Comparison of ENCODE assay signal across 30 cellular contexts in genomic region chr9:80074439-80074838, GRCh38.
DNase-seq lines count a peak whose midpoint lies in the region; ATAC-seq, FAIRE-seq and TF ChIP-seq lines count a peak whose summit lies in the region.
"Had no signal": no experiment of that assay in that cellular context is flagged by ENCODE, and none has a peak within 500 bp of the region (broad histone marks: within the 10 kb centered on the region; RNA-seq: fewer than 3 reads in every experiment).

No MANE protein-coding gene starts in this region.

- DNase-seq in MCF 10A (ENCODE audit: unreplicated experiment) (peak; percentile 47), mammary epithelial cell (no peak), astrocyte (ENCODE audit: low read depth) (no peak), right cardiac atrium (peak; percentile 9 to 56 (median 52)), uterus (peak; percentile 25 to 28), left lobe of liver (ENCODE audit: low spot score) (no peak), DMS53 (lab: John Stamatoyannopoulos, UW) (no peak)
- DNase-seq: activated CD4-positive, alpha-beta T cell treated with anti-CD3 and anti-CD28 coated beads, Interleukin-2, amount 50 U/mL, for 4 hours; activated CD8-positive, alpha-beta memory T cell treated with anti-CD3 and anti-CD28 coated beads, Interleukin-2, amount 50 U/mL, for 4 hours; activated effector memory CD4-positive, alpha-beta T cell treated with Interleukin-2 at 50 U/mL for 16 hours; activated naive CD8-positive, alpha-beta T cell treated with anti-CD3 and anti-CD28 coated beads, Interleukin-2, amount 50 U/mL, for 24 hours; DMS79 treated with DMSO at 0.1 percent for 48 hours; HFFc6; hippocampal formation; NCI-H1092 treated with DMSO at 0.1 percent for 48 hours; NCI-H1930; NCI-H2227 treated with DMSO at 0.1 percent for 48 hours; Peyer's patch; stimulated activated CD4-positive, alpha-beta T cell treated with anti-CD3 and anti-CD28 coated beads, Interleukin-2, amount 100 ng/mL, for 48 hours; stimulated activated naive B cell treated with anti-CD40 and anti-IgM and Interleukin-4, amounts not matched to agents 10 μg/mL and 1 μg/mL and 100 μg/mL, for 72 hours; T-helper 2 cell had no signal

- intact Hi-C loops in MCF 10A (cut with micrococcal nuclease) (no loop called here), mammary epithelial cell (cut with micrococcal nuclease) (no loop called here), right cardiac atrium (cut with DNase I) (no loop called here), uterus (cut with DNase I; ENCODE audit: low total_unique reads) (no loop called here)

- ATAC-seq in right cardiac atrium = peak; percentile 87 to 88
- ATAC-seq in GM19023 (IDR thresholded peaks at IDR 0.05; ENCODE audit: unreplicated experiment) = no peak
- no peak for ATAC-seq in left lobe of liver
- ATAC-seq: activated naive CD8-positive, alpha-beta T cell treated with anti-CD3 and anti-CD28 coated beads, Interleukin-2, amount 50 U/mL, for 24 hours; stimulated activated naive B cell treated with anti-CD40 and anti-IgM and Interleukin-4, amounts not matched to agents 10 μg/mL and 1 μg/mL and 100 μg/mL, for 72 hours had no signal

- CTCF ChIA-PET in MCF 10A (lab: Yijun Ruan, JAX) (no interaction called here), mammary epithelial cell (lab: Charles Lee; ENCODE audit: low non-redundant PET) (no interaction called here)

- H3K36me3 Mint-ChIP-seq in MCF 10A (ENCODE audit: insufficient read depth, unreplicated experiment) (no peaks in the 10 kb centered on the region), astrocyte (ENCODE audit: low read depth, unreplicated experiment) (no peaks in the 10 kb centered on the region)

- H3K9me3 Mint-ChIP-seq in MCF 10A (ENCODE audit: unreplicated experiment) (no peaks in the 10 kb centered on the region), astrocyte (ENCODE audit: unreplicated experiment) (no peaks in the 10 kb centered on the region)
- H3K9me3 Mint-ChIP-seq: HFFc6 had no signal

- FAIRE-seq in astrocyte (lab: Jason Lieb, UNC) = no peak
- FAIRE-seq: GM12892, GM19239 had no signal

- H4K20me1 ChIP-seq in mammary epithelial cell (ENCODE audit: insufficient read depth, low read length) (no peaks in the 10 kb centered on the region), astrocyte (ENCODE audit: insufficient read depth, low read length) (no peaks in the 10 kb centered on the region)

- no peak overlapping the region for H3K27ac ChIP-seq in mammary epithelial cell (ENCODE audit: insufficient read depth, low read depth, low read length)
- no peak overlapping the region for H3K27ac ChIP-seq in astrocyte (ENCODE audit: low read depth, low read length)
- no peak overlapping the region for H3K27ac ChIP-seq in right cardiac atrium (ENCODE audit: low read length)
- H3K27ac ChIP-seq in uterus = no peak overlapping the region
- H3K27ac ChIP-seq: cardiac muscle cell, epithelial cell of prostate, neural progenitor cell, Peyer's patch, thoracic aorta had no signal

- H3K27me3 ChIP-seq in mammary epithelial cell (ENCODE audit: insufficient read depth, low read length) (no peaks in the 10 kb centered on the region), astrocyte (ENCODE audit: insufficient read depth, low read length) (no peaks in the 10 kb centered on the region), right cardiac atrium (ENCODE audit: control insufficient read depth, insufficient read depth) (no peaks in the 10 kb centered on the region), uterus (no peaks in the 10 kb centered on the region)
- H3K27me3 ChIP-seq: dorsolateral prefrontal cortex, neural progenitor cell, Peyer's patch had no signal

- dilution Hi-C loops in mammary epithelial cell (cut with HindIII; ENCODE audit: low sequenced_read_pairs) = no loop called here

- no peak overlapping the region for H3K4me3 ChIP-seq in mammary epithelial cell (replicated peaks in 1 of 3; ENCODE audit: insufficient read depth in 1 of 3, low read depth in 2 of 3, low read length in 3 of 3)
- no peak overlapping the region for H3K4me3 ChIP-seq in astrocyte (ENCODE audit: insufficient read depth, low read depth, low read length)
- no peak overlapping the region for H3K4me3 ChIP-seq in right cardiac atrium (ENCODE audit: low read length)
- no peak overlapping the region for H3K4me3 ChIP-seq in uterus
- H3K4me3 ChIP-seq: cardiac muscle cell, dorsolateral prefrontal cortex, lung, neural progenitor cell, Peyer's patch, thoracic aorta had no signal

- H3K4me2 ChIP-seq in mammary epithelial cell (ENCODE audit: insufficient read depth, low read depth, low read length) (no peak overlapping the region), astrocyte (ENCODE audit: low read length) (peak overlapping the region; percentile 4)
- H3K4me2 ChIP-seq: neural progenitor cell had no signal

- POLR2A ChIA-PET in MCF 10A (lab: Yijun Ruan, JAX) = no interaction called here

- H2AFZ ChIP-seq in mammary epithelial cell (ENCODE audit: low read depth, low read length) (no peak overlapping the region), astrocyte (ENCODE audit: low read depth, low read length) (no peak overlapping the region)
- H2AFZ ChIP-seq: neural progenitor cell had no signal

- no peaks in the 10 kb centered on the region for H3K9me3 ChIP-seq in mammary epithelial cell (replicated peaks; ENCODE audit: insufficient read depth, low read length)
- H3K9me3 ChIP-seq in astrocyte (ENCODE audit: insufficient read depth, low read depth, low read length) = no peaks in the 10 kb centered on the region
- H3K9me3 ChIP-seq in right cardiac atrium (ENCODE audit: control insufficient read depth, low read length) = no peaks in the 10 kb centered on the region
- H3K9me3 ChIP-seq in uterus = no peaks in the 10 kb centered on the region
- H3K9me3 ChIP-seq: Peyer's patch, thoracic aorta had no signal

- no peak for TF ChIP-seq POLR2A in uterus (IDR thresholded peaks at IDR 0.05)

- H3K4me1 ChIP-seq in mammary epithelial cell (ENCODE audit: insufficient read depth, low read length) (no peaks in the 10 kb centered on the region), astrocyte (ENCODE audit: insufficient read depth, low read length) (no peaks in the 10 kb centered on the region), right cardiac atrium (ENCODE audit: control insufficient read depth, insufficient read depth, low read length) (peaks cover 3% of the 10 kb centered on the region), uterus (no peaks in the 10 kb centered on the region)
- H3K4me1 ChIP-seq: neural progenitor cell, Peyer's patch had no signal

- H3K27me3 Mint-ChIP-seq in MCF 10A (ENCODE audit: insufficient read depth, unreplicated experiment) (no peaks in the 10 kb centered on the region), astrocyte (ENCODE audit: low read depth, unreplicated experiment) (no peaks in the 10 kb centered on the region)
- H3K27me3 Mint-ChIP-seq: activated naive CD8-positive, alpha-beta T cell treated with anti-CD3 and anti-CD28 coated beads, Interleukin-2, amount 50 U/mL, for 24 hours; stimulated activated naive B cell treated with anti-CD40 and anti-IgM and Interleukin-4, amounts not matched to agents 10 μg/mL and 1 μg/mL and 100 μg/mL, for 72 hours had no signal

- H3K9ac ChIP-seq in mammary epithelial cell (ENCODE audit: insufficient read depth, low read length) (no peak overlapping the region), astrocyte (ENCODE audit: low read length) (no peak overlapping the region)
- H3K9ac ChIP-seq: neural progenitor cell had no signal

- H3K4me1 Mint-ChIP-seq in MCF 10A (ENCODE audit: insufficient read depth, unreplicated experiment) (no peaks in the 10 kb centered on the region), astrocyte (ENCODE audit: low read depth, unreplicated experiment) (no peaks in the 10 kb centered on the region)

- H3K79me2 ChIP-seq in mammary epithelial cell (ENCODE audit: insufficient read depth, low read length) (no peaks in the 10 kb centered on the region), astrocyte (ENCODE audit: insufficient read depth, low read length) (no peaks in the 10 kb centered on the region)

- H3K4me3 Mint-ChIP-seq in MCF 10A (ENCODE audit: unreplicated experiment) (no peak overlapping the region), astrocyte (ENCODE audit: unreplicated experiment) (no peak overlapping the region)
- H3K4me3 Mint-ChIP-seq: activated naive CD8-positive, alpha-beta T cell treated with anti-CD3 and anti-CD28 coated beads, Interleukin-2, amount 50 U/mL, for 24 hours; HFFc6; neural progenitor cell; stimulated activated naive B cell treated with anti-CD40 and anti-IgM and Interleukin-4, amounts not matched to agents 10 μg/mL and 1 μg/mL and 100 μg/mL, for 72 hours had no signal

- WGBS in mammary epithelial cell (ENCODE audit: low coverage, missing lambda C conversion rate) = 0% methylated on average over 5 of the region's 5 CpGs
- 28% methylated on average over 5 of the region's 5 CpGs for WGBS in right cardiac atrium

- TF ChIP-seq CTCF in MCF 10A (IDR thresholded peaks at IDR 0.05; ENCODE audit: unreplicated experiment) (no peak), mammary epithelial cell (conservative IDR thresholded peaks at IDR 0.05 in 1 of 2, IDR thresholded peaks at IDR 0.05 in 1 of 2; ENCODE audit: extremely low read depth in 1 of 2, insufficient read depth in 1 of 2, low read depth in 1 of 2, low read length in 2 of 2) (no peak), astrocyte (IDR thresholded peaks at IDR 0.05; ENCODE audit: insufficient read depth, low read depth, low read length) (no peak), uterus (IDR thresholded peaks at IDR 0.05) (no peak)

- H3K36me3 ChIP-seq in mammary epithelial cell (ENCODE audit: insufficient read depth, low read length) (no peaks in the 10 kb centered on the region), astrocyte (ENCODE audit: insufficient read depth, low read length) (no peaks in the 10 kb centered on the region), uterus (no peaks in the 10 kb centered on the region)
- H3K36me3 ChIP-seq: cardiac muscle cell, neural progenitor cell, Peyer's patch, thoracic aorta had no signal

- in situ Hi-C loops in mammary epithelial cell (cut with MboI; ENCODE audit: low sequenced_read_pairs in 2 of 2) = no loop called here

- BruUV-seq in MCF 10A (replicated peaks; lab: Mats Ljungman, UMichigan) (no TSS peak), mammary epithelial cell (replicated peaks; lab: Mats Ljungman, UMichigan) (no TSS peak)

- no peak overlapping the region for H3K27ac Mint-ChIP-seq in MCF 10A (ENCODE audit: low read depth, unreplicated experiment)
- no peak overlapping the region for H3K27ac Mint-ChIP-seq in astrocyte (ENCODE audit: unreplicated experiment)
- H3K27ac Mint-ChIP-seq: activated naive CD8-positive, alpha-beta T cell treated with anti-CD3 and anti-CD28 coated beads, Interleukin-2, amount 50 U/mL, for 24 hours; HFFc6; neural progenitor cell; stimulated activated naive B cell treated with anti-CD40 and anti-IgM and Interleukin-4, amounts not matched to agents 10 μg/mL and 1 μg/mL and 100 μg/mL, for 72 hours had no signal

Comparison
In these comparisons a context has a peak if more than half of its experiments do, and no peak if none do; other contexts are left out.
1. DNase-seq: peak in MCF 10A (single experiment), right cardiac atrium (3 of 3) and uterus (2 of 2); none in mammary epithelial cell (single experiment), astrocyte (single experiment), left lobe of liver (single experiment) and DMS53 (single experiment).
2. ATAC-seq: peak in right cardiac atrium (2 of 2); none in GM19023 (single experiment) and left lobe of liver (single experiment).